In genomic region chr3:107240183-107241091, GRCh38 we compare ENCODE assay signal across 8 cellular contexts.
DNase-seq lines count a peak whose midpoint lies in the region; ATAC-seq and TF ChIP-seq lines count a peak whose summit lies in the region.

No MANE protein-coding gene starts in this region.

- DNase-seq in DND-41: peak; percentile 82
- DNase-seq in HuH-7 (ENCODE audit: low spot score): peak; percentile 70
- DNase-seq in SJSA1 (ENCODE audit: low read depth in 1 of 2, low spot score in 2 of 2): peak; percentile 69 to 77
- peak; percentile 76 for DNase-seq in activated naive CD4-positive, alpha-beta T cell treated with Interleukin-2 at 50 U/mL for 16 hours
- DNase-seq in globus pallidus (ENCODE audit: low spot score): peak; percentile 87
- peak; percentile 74 for DNase-seq in occipital lobe (lab: John Stamatoyannopoulos, UW)
- DNase-seq in suprapubic skin (ENCODE audit: low spot score in 2 of 2): peak; percentile 81 to 83

- H3K27me3 ChIP-seq in DND-41 (ENCODE audit: insufficient read depth, low read length, poor library complexity): no peaks in the 10 kb centered on the region
- no peaks in the 10 kb centered on the region for H3K27me3 ChIP-seq in SJSA1 (replicated peaks)
- no peaks in the 10 kb centered on the region for H3K27me3 ChIP-seq in suprapubic skin

- peak; percentile 91 for ATAC-seq in DND-41 (ENCODE audit: insufficient read depth, low read depth)
- ATAC-seq in GM21529 (IDR thresholded peaks at IDR 0.05; ENCODE audit: unreplicated experiment): peak; percentile 92

- H3K4me2 ChIP-seq in DND-41 (ENCODE audit: insufficient read depth, low read length): peak overlapping the region; percentile 96

- H3K79me2 ChIP-seq in DND-41 (ENCODE audit: insufficient read depth, low read length): peaks cover 31% of the 10 kb centered on the region

- H3K36me3 ChIP-seq in DND-41 (ENCODE audit: insufficient read depth, low read length): no peaks in the 10 kb centered on the region
- H3K36me3 ChIP-seq in SJSA1: peaks cover 3% of the 10 kb centered on the region; the same call in 1 of the 2 replicates
- no peaks in the 10 kb centered on the region for H3K36me3 ChIP-seq in suprapubic skin

- TF ChIP-seq CTCF in DND-41 (IDR thresholded peaks at IDR 0.05; ENCODE audit: borderline replicate concordance, extremely low read depth, low read length, poor library complexity, severe bottlenecking) (no peak), suprapubic skin (IDR thresholded peaks at IDR 0.05) (no peak)

- peak overlapping the region; percentile 82 to 92 for H3K4me3 ChIP-seq in DND-41 (ENCODE audit: low read depth in 1 of 2, low read length in 2 of 2)
- peak overlapping the region; percentile 59 for H3K4me3 ChIP-seq in SJSA1
- H3K4me3 ChIP-seq in suprapubic skin: peak overlapping the region; percentile 74

- H3K4me1 ChIP-seq in DND-41 (ENCODE audit: insufficient read depth, low read length): peaks cover 55% of the 10 kb centered on the region
- H3K4me1 ChIP-seq in SJSA1 (replicated peaks): peaks cover 17% of the 10 kb centered on the region
- H3K4me1 ChIP-seq in suprapubic skin: peaks cover 24% of the 10 kb centered on the region

- H4K20me1 ChIP-seq in DND-41 (ENCODE audit: insufficient read depth, low read length): no peaks in the 10 kb centered on the region

- H3K27ac ChIP-seq in DND-41 (ENCODE audit: low read length) (peak overlapping the region; percentile 80), SJSA1 (peak overlapping the region; percentile 30; the same call in 1 of the 2 replicates), suprapubic skin (peak overlapping the region; percentile 55)

- WGBS in suprapubic skin: under 1% methylated on average over 35 of the region's 59 CpGs

- H3K9me3 ChIP-seq in DND-41 (ENCODE audit: insufficient read depth, low read length, severe bottlenecking) (no peaks in the 10 kb centered on the region), SJSA1 (replicated peaks) (no peaks in the 10 kb centered on the region), suprapubic skin (no peaks in the 10 kb centered on the region)

- TF ChIP-seq EP300 in suprapubic skin (IDR thresholded peaks at IDR 0.05): no peak

- H2AFZ ChIP-seq in DND-41 (ENCODE audit: low read depth, low read length): peak overlapping the region; percentile 87

- TF ChIP-seq POLR2A in suprapubic skin (IDR thresholded peaks at IDR 0.05): no peak

- peak overlapping the region; percentile 75 for H3K9ac ChIP-seq in DND-41 (ENCODE audit: low read depth, low read length)

Comparison
In these comparisons a context has a peak if more than half of its experiments do, and no peak if none do; other contexts are left out.
1. Peak in every context shown above with its lines: DNase-seq, ATAC-seq, H3K4me3 ChIP-seq and H3K27ac ChIP-seq.
2. H3K27ac ChIP-seq: peak in every context shown above with its lines; median percentile 80 in DND-41; 55 in suprapubic skin; 30 in SJSA1.